In the genomic region with DNA sequence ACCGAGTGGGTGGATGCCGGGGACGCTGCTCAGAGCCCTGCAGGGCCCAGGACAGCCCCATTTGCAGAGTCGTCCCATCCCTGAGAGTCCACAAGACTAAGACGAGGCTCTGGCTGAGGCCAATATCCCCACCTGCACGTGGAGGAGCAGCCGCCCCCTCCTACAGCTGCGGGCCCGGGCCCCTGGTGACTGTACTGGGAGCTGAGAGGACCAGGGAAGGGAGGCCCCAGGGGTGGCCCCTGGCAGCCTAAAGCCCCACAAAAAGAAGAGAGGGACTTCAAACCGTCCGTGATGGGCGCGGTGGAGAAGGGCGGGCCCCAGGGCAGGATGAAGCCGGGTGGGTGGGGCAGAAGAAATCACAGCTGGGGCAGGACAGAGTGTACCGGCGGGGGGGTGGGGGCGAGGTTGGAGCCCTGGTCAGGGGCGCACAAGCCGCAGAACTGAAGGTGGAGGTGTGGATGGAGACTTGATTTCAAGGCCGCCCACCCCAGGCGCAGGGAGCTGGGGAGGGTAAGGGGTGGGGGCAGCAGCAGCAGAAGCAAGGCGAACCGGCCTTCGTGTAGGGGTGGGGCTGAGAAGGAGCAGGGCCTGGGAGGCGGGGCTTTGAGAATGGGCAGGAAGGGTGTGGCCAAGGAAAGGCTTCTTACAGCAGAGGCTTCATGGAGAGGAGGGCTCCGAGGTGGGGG, we compare ENCODE assay signal across 7 cellular contexts. TPM values are rescaled to one million over a fixed set of nuclear protein-coding genes. Genes with fewer than 3 reads are reported as not detected.
DNase-seq lines count a peak whose midpoint lies in the region; ATAC-seq and TF ChIP-seq lines count a peak whose summit lies in the region.
"Had no signal": no experiment of that assay in that cellular context is flagged by ENCODE, and none has a peak within 500 bp of the region (broad histone marks: within the 10 kb centered on the region; RNA-seq: fewer than 3 reads in every experiment).

No MANE protein-coding gene starts in this region.

- intact Hi-C loops in natural killer cell (cut with micrococcal nuclease), result no loop called here

- peak overlapping the region; percentile 17 for H3K4me3 Mint-ChIP-seq in natural killer cell

- no peaks in the 10 kb centered on the region for H3K36me3 Mint-ChIP-seq in natural killer cell

- DNase-seq in GM04503 (ENCODE audit: low read depth) (peak; percentile 52), adipocyte (ENCODE audit: low read depth) (peak; percentile 60), natural killer cell (no peak)

- H3K9me3 ChIP-seq in OCI-LY1 (ENCODE audit: low read length), result no peaks in the 10 kb centered on the region
- H3K9me3 ChIP-seq in adipocyte (ENCODE audit: control insufficient read depth, low read length), result no peaks in the 10 kb centered on the region

- no peaks in the 10 kb centered on the region for H3K27me3 Mint-ChIP-seq in natural killer cell (ENCODE audit: low read depth in 2 of 2)

- no peaks in the 10 kb centered on the region for H3K9me2 ChIP-seq in OCI-LY1 (ENCODE audit: low read depth, low read length)

- peak overlapping the region; percentile 48 to 70 for H3K27ac Mint-ChIP-seq in natural killer cell

- H3K9ac ChIP-seq in OCI-LY1 (ENCODE audit: low read length) (no peak overlapping the region; the same call in 1 of the 2 replicates), adipocyte (ENCODE audit: low read length) (no peak overlapping the region)

- TF ChIP-seq CTCF in OCI-LY1 (IDR thresholded peaks at IDR 0.05; ENCODE audit: low read length) (no peak), natural killer cell (IDR thresholded peaks at IDR 0.05) (no peak)

- peak overlapping the region; percentile 72 for H3K4me2 ChIP-seq in OCI-LY1 (ENCODE audit: low read length)

- no peaks in the 10 kb centered on the region for H3K9me3 Mint-ChIP-seq in natural killer cell

- H3K4me3 ChIP-seq in OCI-LY1 (ENCODE audit: low read depth, low read length, poor library complexity, severe bottlenecking), result peak overlapping the region; percentile 48
- H3K4me3 ChIP-seq in adipocyte (ENCODE audit: low read length), result no peak overlapping the region

- peaks cover 0 to 12% of the 10 kb centered on the region in 2 donors for H3K4me1 Mint-ChIP-seq in natural killer cell

- no peaks in the 10 kb centered on the region for H3K79me2 ChIP-seq in OCI-LY1 (ENCODE audit: insufficient read depth, low read length)

- H3K27me3 ChIP-seq in OCI-LY1 (ENCODE audit: insufficient read depth, low read length), result no peaks in the 10 kb centered on the region
- H3K27me3 ChIP-seq in adipocyte (replicated peaks; ENCODE audit: control insufficient read depth, insufficient read depth, low read length), result no peaks in the 10 kb centered on the region

- H3K4me1 ChIP-seq in OCI-LY1 (ENCODE audit: insufficient read depth, low read length, severe bottlenecking) (peaks cover 17% of the 10 kb centered on the region), adipocyte (ENCODE audit: control insufficient read depth, insufficient read depth, low read length) (peaks cover 23% of the 10 kb centered on the region)

- peak; percentile 60 to 77 (median 71) for ATAC-seq in natural killer cell
- ATAC-seq in HG03196 (IDR thresholded peaks at IDR 0.05; ENCODE audit: unreplicated experiment), result no peak
- ATAC-seq in HG03521 (IDR thresholded peaks at IDR 0.05; ENCODE audit: unreplicated experiment), result no peak

- H3K27ac ChIP-seq in OCI-LY1 (ENCODE audit: low read depth, low read length, poor library complexity, severe bottlenecking), result peak overlapping the region; percentile 69

- H3F3A ChIP-seq in OCI-LY1 (ENCODE audit: insufficient read depth, low read length), result no peaks in the 10 kb centered on the region

- peaks cover 26% of the 10 kb centered on the region for H3K36me3 ChIP-seq in OCI-LY1 (ENCODE audit: insufficient read depth, low read length)
- peaks cover 21% of the 10 kb centered on the region for H3K36me3 ChIP-seq in adipocyte (ENCODE audit: control insufficient read depth, insufficient read depth, low read length, severe bottlenecking)

- H2AFZ ChIP-seq in OCI-LY1 (ENCODE audit: low read length), result no peak overlapping the region

- no peaks in the 10 kb centered on the region for H4K20me1 ChIP-seq in OCI-LY1 (ENCODE audit: insufficient read depth, low read length)

RNA-seq across cellular contexts. Expression of a gene that starts 12.9 kb away (rescaled TPM):
- 10 to 100 TPM in 2 of 3 donors, 1 to 10 TPM in 1; 2.9 to 47.5 (median 10.4) TPM for total RNA-seq in natural killer cell
- total RNA-seq: LHCN-M2 had no signal

RNA-seq across cellular contexts. Expression of a gene that starts 20.3 kb away (rescaled TPM):
- total RNA-seq in natural killer cell, result 1 to 10 TPM in 2 of 3 donors, not detected in 1; 1.7 to 1.8 TPM

RNA-seq across cellular contexts. Expression of a gene that starts 20.6 kb away (rescaled TPM):
- total RNA-seq in natural killer cell, result 10 to 100 TPM; 44.2 to 50.1 (median 44.7) TPM

RNA-seq across cellular contexts. Expression of a gene that starts 20.9 kb away (rescaled TPM):
- not detected for total RNA-seq in natural killer cell
- total RNA-seq: LHCN-M2 had no signal

RNA-seq across cellular contexts. Expression of a gene that starts 31.6 kb away (rescaled TPM):
- under 1 TPM in 2 of 3 donors, not detected in 1; 0.36 to 0.73 TPM for total RNA-seq in natural killer cell
- total RNA-seq: LHCN-M2 had no signal

Comparison
In these comparisons a context has a peak if more than half of its experiments do, and no peak if none do; other contexts are left out.
1. ATAC-seq: peak in natural killer cell (3 of 3); none in HG03196 (single experiment) and HG03521 (single experiment).